Comparison of ENCODE assay signal across 1 cellular context in genomic region chr17:17832040-17832363, GRCh38.
TF ChIP-seq lines count a peak whose summit lies in the region.

No MANE protein-coding gene starts in this region.

TF ChIP-seq in A549, 52 proteins besides CTCF, POLR2A, EP300 and RAD21 (continued from another document):
- no peak for TF ChIP-seq REST (IDR thresholded peaks at IDR 0.05)
- TF ChIP-seq MAFK (IDR thresholded peaks at IDR 0.05; ENCODE audit: partially characterized antibody) = no peak
- TF ChIP-seq JUNB (IDR thresholded peaks at IDR 0.05) = no peak
- no peak for TF ChIP-seq JUN (IDR thresholded peaks at IDR 0.05)
- TF ChIP-seq SMC3 (IDR thresholded peaks at IDR 0.05) = no peak
